Comparison of ENCODE assay signal across 1 cellular context in the genomic region with DNA sequence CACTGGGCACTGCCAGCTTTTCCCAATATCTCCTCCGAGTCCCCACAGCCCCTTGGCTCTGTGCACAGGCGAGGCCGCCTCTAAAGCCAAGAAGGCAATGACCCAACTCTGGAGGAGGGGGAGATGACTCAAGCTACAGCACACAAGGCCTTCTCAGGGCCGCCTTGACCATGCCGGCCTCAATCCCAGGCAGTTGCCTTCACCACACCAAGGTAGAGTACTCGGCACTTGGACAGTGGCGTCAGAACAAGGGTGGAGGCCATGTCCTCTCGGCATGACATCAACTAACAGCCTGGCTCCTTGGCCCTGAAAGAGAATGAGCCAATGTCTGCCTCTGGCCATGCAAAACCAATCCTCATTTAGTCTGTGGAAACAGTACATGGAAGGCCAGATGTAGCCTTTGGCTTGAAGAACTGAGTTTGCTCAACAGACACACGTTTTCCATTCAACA.
TF ChIP-seq lines count a peak whose summit lies in the region.

No MANE protein-coding gene starts in this region.

TF ChIP-seq in IMR-90, 13 proteins besides CTCF, POLR2A, EP300 and RAD21 (continued from another document):
- TF ChIP-seq, protein P1, sequence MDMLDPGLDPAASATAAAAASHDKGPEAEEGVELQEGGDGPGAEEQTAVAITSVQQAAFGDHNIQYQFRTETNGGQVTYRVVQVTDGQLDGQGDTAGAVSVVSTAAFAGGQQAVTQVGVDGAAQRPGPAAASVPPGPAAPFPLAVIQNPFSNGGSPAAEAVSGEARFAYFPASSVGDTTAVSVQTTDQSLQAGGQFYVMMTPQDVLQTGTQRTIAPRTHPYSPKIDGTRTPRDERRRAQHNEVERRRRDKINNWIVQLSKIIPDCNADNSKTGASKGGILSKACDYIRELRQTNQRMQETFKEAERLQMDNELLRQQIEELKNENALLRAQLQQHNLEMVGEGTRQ (IDR thresholded peaks at IDR 0.05; ENCODE audit: low read depth, low read length), result no peak
- TF ChIP-seq CEBPB (IDR thresholded peaks at IDR 0.05; ENCODE audit: low read depth, low read length) (no peak), MAFK (IDR thresholded peaks at IDR 0.05; ENCODE audit: low read depth, low read length) (no peak), BHLHE40 (IDR thresholded peaks at IDR 0.05; ENCODE audit: low read depth, low read length) (no peak)
